7 cellular contexts compared by ENCODE assay signal in the genomic region with DNA sequence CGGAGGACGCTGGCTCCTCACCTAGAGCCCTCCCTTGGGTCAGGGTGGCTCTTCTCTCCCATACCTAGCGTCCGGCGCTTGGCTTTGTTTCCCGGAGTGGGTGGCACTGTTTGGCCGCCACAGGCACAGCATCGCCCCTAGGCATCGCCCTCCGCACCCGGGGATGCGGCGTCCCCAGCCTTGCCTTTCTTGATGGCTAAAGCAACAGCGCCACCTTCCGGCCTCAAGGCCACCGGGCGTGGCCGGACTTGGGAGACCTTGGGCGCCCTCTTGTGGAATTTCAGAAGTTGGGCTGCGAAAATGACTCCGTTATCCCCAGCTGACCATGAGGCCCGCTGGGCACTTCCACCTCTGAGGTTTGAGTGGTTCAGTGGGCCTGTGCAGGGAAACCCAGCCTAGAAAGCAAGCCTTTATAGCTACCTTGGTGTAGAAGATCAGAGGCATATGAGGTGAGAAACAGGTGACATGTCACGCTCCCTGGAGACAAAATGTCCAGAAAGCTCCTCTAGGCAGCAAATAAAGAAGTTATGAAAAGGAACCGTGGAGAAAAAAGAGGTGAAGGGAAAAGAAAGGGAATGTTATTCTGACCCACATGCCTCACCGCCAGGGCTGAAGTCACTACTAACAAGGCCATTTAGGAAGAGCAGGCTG. TPM values are rescaled to one million over a fixed set of nuclear protein-coding genes. Genes with fewer than 3 reads are reported as not detected.
DNase-seq lines count a peak whose midpoint lies in the region; ATAC-seq and TF ChIP-seq lines count a peak whose summit lies in the region.

No MANE protein-coding gene starts in this region.

- H3K36me3 ChIP-seq in ascending aorta (no peaks in the 10 kb centered on the region), sigmoid colon (no peaks in the 10 kb centered on the region)

- TF ChIP-seq CTCF in ascending aorta (IDR thresholded peaks at IDR 0.05) (peak; percentile 99 to 100 (median 100)), sigmoid colon (IDR thresholded peaks at IDR 0.05) (peak; percentile 100)

- H3K4me3 ChIP-seq in ascending aorta (peak overlapping the region; percentile 34 to 45), sigmoid colon (peak overlapping the region in 1 of 4 donors; percentile 5)

- intact Hi-C loops in ascending aorta (cut with DNase I) (loop anchor here (1.0 to 10.0 kb wide), 5 partner anchors 32 to 547 kb away; a partner anchor contains a TSS), sigmoid colon (cut with DNase I) (loop anchor here (1.0 to 5.0 kb wide), 4 partner anchors 32 to 650 kb away; no protein-coding TSS in a partner anchor)

- H3K27ac ChIP-seq in ascending aorta (peak overlapping the region; percentile 86 to 90), sigmoid colon (peak overlapping the region in 1 of 4 donors; percentile 11)

- 18 to 20% methylated on average over 25 of the region's 25 CpGs for WGBS in sigmoid colon, 2 donors

- H3K27me3 ChIP-seq in ascending aorta (no peaks in the 10 kb centered on the region), sigmoid colon (no peaks in the 10 kb centered on the region)

- TF ChIP-seq EP300 in sigmoid colon (IDR thresholded peaks at IDR 0.05) = no peak

- TF ChIP-seq POLR2A in GM18505 (IDR thresholded peaks at IDR 0.05; ENCODE audit: borderline replicate concordance, extremely low read depth, insufficient read depth, insufficient read length) = no peak
- TF ChIP-seq POLR2A in sigmoid colon (IDR thresholded peaks at IDR 0.05) = no peak

- ATAC-seq in GM18505 (IDR thresholded peaks at IDR 0.05; ENCODE audit: unreplicated experiment) = peak; percentile 83
- ATAC-seq in HG02973 (IDR thresholded peaks at IDR 0.05; ENCODE audit: unreplicated experiment) = peak; percentile 68

- H3K4me1 ChIP-seq in ascending aorta (peaks cover 13 to 39% of the 10 kb centered on the region in 2 donors), sigmoid colon (peaks cover 0 to 28% (median 11%) of the 10 kb centered on the region in 4 donors)

- H3K9me3 ChIP-seq in ascending aorta (no peaks in the 10 kb centered on the region), sigmoid colon (no peaks in the 10 kb centered on the region)

- DNase-seq in NCI-H1930 (lab: John Stamatoyannopoulos, UW) (peak; percentile 76 to 89), T-helper 22 cell (ENCODE audit: low read depth) (peak; percentile 66), ascending aorta (ENCODE audit: low spot score in 2 of 2) (peak; percentile 66 to 97), hepatic stellate cell (ENCODE audit: low spot score) (peak; percentile 72), sigmoid colon (peak; percentile 95)

RNA-seq across cellular contexts. Expression of a gene that starts 54.3 kb away (rescaled TPM):
- total RNA-seq in ascending aorta = 137 TPM
- 100 to 1,000 TPM in 1 of 4 donors, 10 to 100 TPM in 3; 72.1 to 124 (median 85.9) TPM for total RNA-seq in sigmoid colon
- 10 to 100 TPM; 14.1 to 25.0 (median 16.8) TPM for polyA plus RNA-seq in sigmoid colon
